Comparison of ENCODE assay signal across 8 cellular contexts in the genomic region with DNA sequence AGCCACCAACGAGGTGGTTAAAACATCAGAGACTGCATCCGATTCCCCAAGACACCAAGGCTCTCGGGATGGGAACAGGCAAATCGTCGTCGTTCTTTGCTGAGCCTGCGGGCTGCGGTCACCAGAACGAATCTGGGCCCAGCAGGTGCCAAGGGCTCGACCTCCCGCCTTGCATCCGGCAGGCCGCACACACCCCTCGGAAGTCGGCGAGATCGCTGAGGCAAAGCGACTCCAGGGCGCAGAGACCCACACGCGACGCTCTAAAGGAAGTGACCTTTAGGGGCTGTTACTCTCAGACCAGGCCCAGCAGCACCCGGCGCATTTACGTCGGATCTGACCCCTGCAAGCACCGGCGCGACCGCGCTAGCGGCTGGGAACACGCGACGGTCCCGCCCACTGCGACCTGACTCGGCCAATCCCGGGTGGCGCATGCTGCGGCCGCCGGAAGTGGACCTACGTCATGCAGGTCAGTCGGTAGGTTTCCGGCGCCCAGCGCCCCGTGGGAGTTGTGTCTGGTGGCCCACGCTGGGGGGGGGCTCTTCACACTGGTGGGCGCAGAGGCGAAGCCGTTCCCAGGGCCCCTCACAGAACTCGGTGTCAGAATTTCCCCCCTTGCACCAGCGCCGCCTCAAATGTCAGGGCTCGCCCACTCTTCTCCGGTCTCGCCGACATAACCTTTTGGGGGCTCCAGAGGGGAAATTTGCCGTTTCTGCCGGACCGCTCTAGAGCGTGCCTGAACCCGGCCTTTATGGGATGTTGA. TPM values are rescaled to one million over a fixed set of nuclear protein-coding genes. Genes with fewer than 3 reads are reported as not detected.
A peak's percentile ranks its signal among the peaks of the same experiment; 100 is the strongest.
DNase-seq lines count a peak whose midpoint lies in the region; ATAC-seq and TF ChIP-seq lines count a peak whose summit lies in the region.

No MANE protein-coding gene starts in this region.

- H3K4me1 ChIP-seq in GM23338 (ENCODE audit: insufficient read depth) (no peaks in the 10 kb centered on the region), MM.1S (ENCODE audit: low read length) (peaks cover 4% of the 10 kb centered on the region; the same call in 1 of the 2 replicates), heart left ventricle (peaks cover 0 to 11% (median 4%) of the 10 kb centered on the region in 12 donors)

- H3F3A ChIP-seq in GM23338 (replicated peaks; ENCODE audit: low read depth), result 0 out of 2 replicates have a peak, but pooled peaks cover 3% of the 10 kb centered on the region
- H3F3A ChIP-seq in MM.1S (ENCODE audit: insufficient read depth, low read length), result no peaks in the 10 kb centered on the region

- H3K9me3 Mint-ChIP-seq in GM23338, result peaks cover 18% of the 10 kb centered on the region; the same call in 2 of the 3 replicates
- H3K9me3 Mint-ChIP-seq in activated naive CD8-positive, alpha-beta T cell treated with anti-CD3 and anti-CD28 coated beads, Interleukin-2, amount 50 U/mL, for 24 hours, result no peaks in the 10 kb centered on the region

- TF ChIP-seq CTCF in GM23338 (conservative IDR thresholded peaks at IDR 0.05; ENCODE audit: low read depth in 2 of 2) (no peak), MM.1S (IDR thresholded peaks at IDR 0.05; ENCODE audit: low read length) (no peak), heart left ventricle (IDR thresholded peaks at IDR 0.05) (peak in 1 of 12 donors; percentile 8)

- DNase-seq in ELF-1 (ENCODE audit: low read depth, low spot score) (peak; percentile 32), GM23338 (ENCODE audit: low spot score) (peak; percentile 80), MM.1S (peak; percentile 83), SW 1271 (lab: John Stamatoyannopoulos, UW) (peak; percentile 86 to 91), heart left ventricle (peak; percentile 97 to 99 (median 99)), retina (peak; percentile 97), NCI-H524 (lab: John Stamatoyannopoulos, UW) (no peak)
- peak; percentile 98 for DNase-seq in activated naive CD8-positive, alpha-beta T cell treated with anti-CD3 and anti-CD28 coated beads, Interleukin-2, amount 50 U/mL, for 24 hours

- H3K36me3 ChIP-seq in GM23338 (ENCODE audit: insufficient read depth) (no peaks in the 10 kb centered on the region), MM.1S (replicated peaks; ENCODE audit: insufficient read depth, low read length) (no peaks in the 10 kb centered on the region), heart left ventricle (no peaks in the 10 kb centered on the region)

- H3K36me3 Mint-ChIP-seq in GM23338 (ENCODE audit: low read depth), result peaks cover 6% of the 10 kb centered on the region
- peaks cover 3% of the 10 kb centered on the region for H3K36me3 Mint-ChIP-seq in activated naive CD8-positive, alpha-beta T cell treated with anti-CD3 and anti-CD28 coated beads, Interleukin-2, amount 50 U/mL, for 24 hours (ENCODE audit: low read depth)

- H4K20me1 ChIP-seq in GM23338 (replicated peaks; ENCODE audit: insufficient read depth), result no peaks in the 10 kb centered on the region
- H4K20me1 ChIP-seq in MM.1S (ENCODE audit: insufficient read depth, low read length), result no peaks in the 10 kb centered on the region

- H3K4me2 ChIP-seq in GM23338 (peak overlapping the region; percentile 76), MM.1S (ENCODE audit: low read depth, low read length) (peak overlapping the region; percentile 92)

- H3K27ac ChIP-seq in GM23338 (ENCODE audit: low read depth) (peak overlapping the region; percentile 78; the same call in 1 of the 2 replicates), MM.1S (ENCODE audit: low read length) (no peak overlapping the region; the same call in 1 of the 2 replicates), heart left ventricle (peak overlapping the region; percentile 81 to 96 (median 92))

- WGBS in heart left ventricle, 4 donors, result 1 to 2% (median 2%) methylated on average over 36 to 65 of the region's 65 CpGs

- peak overlapping the region; percentile 88; the same call in 1 of the 2 replicates for H3K27ac Mint-ChIP-seq in GM23338
- H3K27ac Mint-ChIP-seq in activated naive CD8-positive, alpha-beta T cell treated with anti-CD3 and anti-CD28 coated beads, Interleukin-2, amount 50 U/mL, for 24 hours, result peak overlapping the region; percentile 91

- H3K9me2 ChIP-seq in GM23338 (ENCODE audit: insufficient read depth) (no peaks in the 10 kb centered on the region), MM.1S (replicated peaks; ENCODE audit: insufficient read depth, low read length) (no peaks in the 10 kb centered on the region)

- H3K9me3 ChIP-seq in MM.1S (replicated peaks; ENCODE audit: insufficient read depth, low read length) (no peaks in the 10 kb centered on the region), heart left ventricle (no peaks in the 10 kb centered on the region)

- no peaks in the 10 kb centered on the region for H3K27me3 ChIP-seq in GM23338 (ENCODE audit: insufficient read depth)
- H3K27me3 ChIP-seq in MM.1S (replicated peaks; ENCODE audit: insufficient read depth, low read length), result peaks cover 13% of the 10 kb centered on the region
- no peaks in the 10 kb centered on the region for H3K27me3 ChIP-seq in heart left ventricle

- intact Hi-C loops in heart left ventricle (cut with DNase I), result no loop called here

- no peaks in the 10 kb centered on the region for H3K4me1 Mint-ChIP-seq in GM23338
- peaks cover 71% of the 10 kb centered on the region for H3K4me1 Mint-ChIP-seq in activated naive CD8-positive, alpha-beta T cell treated with anti-CD3 and anti-CD28 coated beads, Interleukin-2, amount 50 U/mL, for 24 hours

- H3K4me3 Mint-ChIP-seq in GM23338, result peak overlapping the region; percentile 76
- H3K4me3 Mint-ChIP-seq in activated naive CD8-positive, alpha-beta T cell treated with anti-CD3 and anti-CD28 coated beads, Interleukin-2, amount 50 U/mL, for 24 hours, result peak overlapping the region; percentile 81

- H2AFZ ChIP-seq in GM23338 (peak overlapping the region; percentile 89; the same call in 1 of the 2 replicates), MM.1S (ENCODE audit: low read length) (peak overlapping the region; percentile 99)

- peak overlapping the region; percentile 46; the same call in 1 of the 2 replicates for H3K9ac ChIP-seq in MM.1S (ENCODE audit: low read length)

- peak in 1 of 2 donors; percentile 86 for TF ChIP-seq POLR2A in heart left ventricle (IDR thresholded peaks at IDR 0.05)

- H3K79me2 ChIP-seq in GM23338 (replicated peaks; ENCODE audit: insufficient read depth) (no peaks in the 10 kb centered on the region), MM.1S (ENCODE audit: low read length) (no peaks in the 10 kb centered on the region)

- ATAC-seq in GM23338 (peak; percentile 97), heart left ventricle (peak; percentile 98 to 100 (median 100))
- ATAC-seq in activated naive CD8-positive, alpha-beta T cell treated with anti-CD3 and anti-CD28 coated beads, Interleukin-2, amount 50 U/mL, for 24 hours, result peak; percentile 83

- H3K27me3 Mint-ChIP-seq in GM23338 (ENCODE audit: insufficient read depth, low read depth, poor library complexity), result peaks cover 8% of the 10 kb centered on the region
- H3K27me3 Mint-ChIP-seq in activated naive CD8-positive, alpha-beta T cell treated with anti-CD3 and anti-CD28 coated beads, Interleukin-2, amount 50 U/mL, for 24 hours, result no peaks in the 10 kb centered on the region

- H3K4me3 ChIP-seq in GM23338 (peak overlapping the region; percentile 49), MM.1S (ENCODE audit: low read length) (peak overlapping the region; percentile 71), heart left ventricle (peak overlapping the region; percentile 27 to 87 (median 66))

TF ChIP-seq in GM23338, 12 proteins besides CTCF, POLR2A, EP300 and RAD21 (continues in another document):
- TF ChIP-seq ZNF114 (CRISPR knock-in tag; IDR thresholded peaks at IDR 0.05), result no peak
- TF ChIP-seq JUNB (IDR thresholded peaks at IDR 0.05; ENCODE audit: unreplicated experiment), result no peak
- TF ChIP-seq, protein P1, sequence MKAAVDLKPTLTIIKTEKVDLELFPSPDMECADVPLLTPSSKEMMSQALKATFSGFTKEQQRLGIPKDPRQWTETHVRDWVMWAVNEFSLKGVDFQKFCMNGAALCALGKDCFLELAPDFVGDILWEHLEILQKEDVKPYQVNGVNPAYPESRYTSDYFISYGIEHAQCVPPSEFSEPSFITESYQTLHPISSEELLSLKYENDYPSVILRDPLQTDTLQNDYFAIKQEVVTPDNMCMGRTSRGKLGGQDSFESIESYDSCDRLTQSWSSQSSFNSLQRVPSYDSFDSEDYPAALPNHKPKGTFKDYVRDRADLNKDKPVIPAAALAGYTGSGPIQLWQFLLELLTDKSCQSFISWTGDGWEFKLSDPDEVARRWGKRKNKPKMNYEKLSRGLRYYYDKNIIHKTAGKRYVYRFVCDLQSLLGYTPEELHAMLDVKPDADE (IDR thresholded peaks at IDR 0.05), result no peak
- TF ChIP-seq EZH2 (IDR thresholded peaks at IDR 0.05; ENCODE audit: low read depth, unreplicated experiment), result no peak
- no peak for TF ChIP-seq NANOG (IDR thresholded peaks at IDR 0.05; ENCODE audit: borderline replicate concordance)
- TF ChIP-seq EZH2phosphoT487 (IDR thresholded peaks at IDR 0.05; ENCODE audit: unreplicated experiment), result no peak

RNA-seq across cellular contexts. Expression of a gene that starts 7.5 kb away (rescaled TPM):
- total RNA-seq in GM23338 (2014; rRNA removed; shearing (Covaris generic)), result 178 and 184 TPM in 2 replicates
- polyA plus RNA-seq in GM23338 (2016; fragmentation: Nextera tagmentation; extraction: Ambion mirVana) (592 and 679 TPM in 2 replicates), heart left ventricle (100 to 1,000 TPM; 342 to 550 TPM)
- total RNA-seq in heart left ventricle, result 100 to 1,000 TPM; 275 to 406 (median 345) TPM

RNA-seq across cellular contexts. Expression of a gene that starts 13.4 kb away (rescaled TPM):
- not detected in 2 replicates for total RNA-seq in GM23338 (2014; rRNA removed; shearing (Covaris generic))
- polyA plus RNA-seq in GM23338 (2016; fragmentation: Nextera tagmentation; extraction: Ambion mirVana) (not detected in 2 replicates), heart left ventricle (under 1 TPM in 1 of 2 donors, not detected in 1; 0.04 TPM)
- 1 to 10 TPM in 1 of 9 donors, under 1 TPM in 2, not detected in 6; 0.05 to 1.9 (median 0.68) TPM for total RNA-seq in heart left ventricle

Comparison
In these comparisons a context has a peak if more than half of its experiments do, and no peak if none do; other contexts are left out.
1. DNase-seq: peak in ELF-1 (single experiment), GM23338 (single experiment), MM.1S (single experiment), SW 1271 (2 of 2), activated naive CD8-positive, alpha-beta T cell treated with anti-CD3 and anti-CD28 coated beads, Interleukin-2, amount 50 U/mL, for 24 hours (single experiment), heart left ventricle (5 of 5) and retina (single experiment); none in NCI-H524 (0 of 2).
2. Peak in every context shown above with its lines, with median percentiles within 50 percentile points of each other: ATAC-seq and H3K4me3 ChIP-seq.